Comparison of ENCODE assay signal across 11 cellular contexts in genomic region chr17:61221597-61222471, GRCh38.
A peak's percentile ranks its signal among the peaks of the same experiment; 100 is the strongest.
DNase-seq lines count a peak whose midpoint lies in the region; ATAC-seq and TF ChIP-seq lines count a peak whose summit lies in the region.
"Had no signal": no experiment of that assay in that cellular context is flagged by ENCODE, and none has a peak within 500 bp of the region (broad histone marks: within the 10 kb centered on the region; RNA-seq: fewer than 3 reads in every experiment).

No MANE protein-coding gene starts in this region.

- ATAC-seq in stimulated activated naive CD8-positive, alpha-beta T cell treated with anti-CD3 and anti-CD28 coated beads, Interleukin-15, amount 100 ng/mL, for 72 hours, result peak; percentile 77
- no peak for ATAC-seq in GM21717 (IDR thresholded peaks at IDR 0.05; ENCODE audit: unreplicated experiment)
- no peak for ATAC-seq in foreskin keratinocyte
- ATAC-seq: left lobe of liver had no signal

- H3K27ac Mint-ChIP-seq in activated T-cell treated with anti-CD3 and anti-CD28 coated beads, Interleukin-2, amount 50 U/mL, for 24 hours, result peak overlapping the region; percentile 90
- peak overlapping the region; percentile 55 to 94 for H3K27ac Mint-ChIP-seq in stimulated activated naive CD8-positive, alpha-beta T cell treated with anti-CD3 and anti-CD28 coated beads, Interleukin-15, amount 100 ng/mL, for 72 hours

- peaks cover 41% of the 10 kb centered on the region for H3K4me1 Mint-ChIP-seq in activated T-cell treated with anti-CD3 and anti-CD28 coated beads, Interleukin-2, amount 50 U/mL, for 24 hours (ENCODE audit: low read depth)
- H3K4me1 Mint-ChIP-seq in stimulated activated naive CD8-positive, alpha-beta T cell treated with anti-CD3 and anti-CD28 coated beads, Interleukin-15, amount 100 ng/mL, for 72 hours, result peaks cover 45% of the 10 kb centered on the region

- H3K36me3 Mint-ChIP-seq in activated T-cell treated with anti-CD3 and anti-CD28 coated beads, Interleukin-2, amount 50 U/mL, for 24 hours (ENCODE audit: low read depth), result no peaks in the 10 kb centered on the region

- DNase-seq in activated T-cell treated with anti-CD3 and anti-CD28 coated beads, Interleukin-2, amount 50 U/mL, for 24 hours, result no peak
- DNase-seq in activated T-cell treated with anti-CD3 and anti-CD28 coated beads for 4 hours (no peak), SKM-1 (lab: John Stamatoyannopoulos, UW; ENCODE audit: unreplicated experiment) (peak; percentile 16), choroid plexus epithelial cell (ENCODE audit: low read depth) (peak; percentile 69), foreskin keratinocyte (no peak), SW 1271 (lab: John Stamatoyannopoulos, UW) (no peak)
- DNase-seq in stimulated activated naive CD8-positive, alpha-beta T cell treated with anti-CD3 and anti-CD28 coated beads, Interleukin-15, amount 100 ng/mL, for 72 hours, result peak in 1 of 2 donors; percentile 66
- DNase-seq: NCI-H1930, testis had no signal

- no peak overlapping the region for H3K4me3 ChIP-seq in choroid plexus epithelial cell (ENCODE audit: low read depth, low read length)
- H3K4me3 ChIP-seq: testis had no signal

- no peak for TF ChIP-seq CTCF in choroid plexus epithelial cell (conservative IDR thresholded peaks at IDR 0.05; ENCODE audit: low read depth, low read length)
- TF ChIP-seq CTCF in foreskin keratinocyte (conservative IDR thresholded peaks at IDR 0.05), result no peak

- no peaks in the 10 kb centered on the region for H3K9me3 Mint-ChIP-seq in activated T-cell treated with anti-CD3 and anti-CD28 coated beads, Interleukin-2, amount 50 U/mL, for 24 hours
- H3K9me3 Mint-ChIP-seq in stimulated activated naive CD8-positive, alpha-beta T cell treated with anti-CD3 and anti-CD28 coated beads, Interleukin-15, amount 100 ng/mL, for 72 hours, result peaks cover 0 to 5% of the 10 kb centered on the region in 2 donors

- H3K27me3 Mint-ChIP-seq in activated T-cell treated with anti-CD3 and anti-CD28 coated beads, Interleukin-2, amount 50 U/mL, for 24 hours, result no peaks in the 10 kb centered on the region
- no peaks in the 10 kb centered on the region for H3K27me3 Mint-ChIP-seq in stimulated activated naive CD8-positive, alpha-beta T cell treated with anti-CD3 and anti-CD28 coated beads, Interleukin-15, amount 100 ng/mL, for 72 hours

- no peaks in the 10 kb centered on the region for H3K27me3 ChIP-seq in foreskin keratinocyte
- H3K27me3 ChIP-seq: testis had no signal

- H3K4me3 Mint-ChIP-seq in activated T-cell treated with anti-CD3 and anti-CD28 coated beads, Interleukin-2, amount 50 U/mL, for 24 hours, result peak overlapping the region; percentile 71
- H3K4me3 Mint-ChIP-seq in stimulated activated naive CD8-positive, alpha-beta T cell treated with anti-CD3 and anti-CD28 coated beads, Interleukin-15, amount 100 ng/mL, for 72 hours, result peak overlapping the region; percentile 73 to 85

- H3K27ac ChIP-seq in foreskin keratinocyte, result no peak overlapping the region
- H3K27ac ChIP-seq: testis had no signal

- H3K4me1 ChIP-seq in foreskin keratinocyte, result no peaks in the 10 kb centered on the region

Comparison
In these comparisons a context has a peak if more than half of its experiments do, and no peak if none do; other contexts are left out.
1. DNase-seq: peak in SKM-1 (single experiment) and choroid plexus epithelial cell (single experiment); none in activated T-cell treated with anti-CD3 and anti-CD28 coated beads, Interleukin-2, amount 50 U/mL, for 24 hours (single experiment), activated T-cell treated with anti-CD3 and anti-CD28 coated beads for 4 hours (single experiment), foreskin keratinocyte (0 of 2) and SW 1271 (0 of 2).